13 cellular contexts compared by ENCODE assay signal in the genomic region with DNA sequence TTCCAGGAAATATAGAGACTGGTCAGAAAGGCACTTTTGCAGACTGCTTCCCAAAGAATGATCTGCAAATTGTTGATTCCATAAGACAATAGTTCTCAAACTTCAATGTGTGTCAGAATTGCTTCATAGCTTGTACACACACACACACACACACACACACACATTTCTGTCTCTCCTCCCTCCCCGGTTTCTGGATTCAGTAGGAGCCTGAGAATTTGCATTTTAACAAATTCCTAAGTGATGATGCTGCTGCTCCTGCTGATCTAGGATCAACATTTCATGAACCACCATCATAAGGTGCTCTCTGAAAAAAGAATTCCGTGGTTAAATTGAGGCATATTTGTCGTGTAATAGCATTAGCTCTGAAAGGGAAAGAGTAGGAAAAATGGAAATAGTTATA. TPM values are rescaled to one million over a fixed set of nuclear protein-coding genes. Genes with fewer than 3 reads are reported as not detected.
DNase-seq lines count a peak whose midpoint lies in the region; ATAC-seq and TF ChIP-seq lines count a peak whose summit lies in the region.
"Had no signal": no experiment of that assay in that cellular context is flagged by ENCODE, and none has a peak within 500 bp of the region (broad histone marks: within the 10 kb centered on the region; RNA-seq: fewer than 3 reads in every experiment).

No MANE protein-coding gene starts in this region.

- intact Hi-C loops in activated CD4-positive, alpha-beta memory T cell treated with anti-CD3 and anti-CD28 coated beads for 36 hours (cut with micrococcal nuclease): no loop called here

- no peak overlapping the region for H3K27ac Mint-ChIP-seq in progenitor cell of endocrine pancreas
- no peak overlapping the region for H3K27ac Mint-ChIP-seq in activated CD4-positive, alpha-beta memory T cell treated with anti-CD3 and anti-CD28 coated beads for 36 hours
- H3K27ac Mint-ChIP-seq: activated naive CD4-positive, alpha-beta T cell treated with anti-CD3 and anti-CD28 coated beads, Interleukin-2, amount 50 U/mL, for 24 hours had no signal

- DNase-seq in GM04503 (ENCODE audit: low read depth) (peak; percentile 38), RKO (ENCODE audit: low spot score) (peak; percentile 29), non-pigmented ciliary epithelial cell (ENCODE audit: low read depth) (peak; percentile 52), COR-L47 (lab: John Stamatoyannopoulos, UW) (no peak), progenitor cell of endocrine pancreas (ENCODE audit: low spot score, unreplicated experiment) (no peak), DMS53 (lab: John Stamatoyannopoulos, UW) (no peak)
- DNase-seq in activated CD4-positive, alpha-beta memory T cell treated with anti-CD3 and anti-CD28 coated beads for 36 hours: no peak
- DNase-seq: activated CD4-positive, alpha-beta T cell treated with anti-CD3 and anti-CD28 coated beads for 4 hours; left ventricle myocardium superior; NCI-H1694 treated with DMSO at 0.1 percent for 48 hours; upper lobe of left lung had no signal

- POLR2A ChIA-PET in activated CD4-positive, alpha-beta memory T cell treated with anti-CD3 and anti-CD28 coated beads for 36 hours (lab: Charles Lee): no interaction called here

- peaks cover 3% of the 10 kb centered on the region for H3K27me3 Mint-ChIP-seq in progenitor cell of endocrine pancreas
- peaks cover 2% of the 10 kb centered on the region for H3K27me3 Mint-ChIP-seq in activated CD4-positive, alpha-beta memory T cell treated with anti-CD3 and anti-CD28 coated beads for 36 hours
- H3K27me3 Mint-ChIP-seq: activated naive CD4-positive, alpha-beta T cell treated with anti-CD3 and anti-CD28 coated beads, Interleukin-2, amount 50 U/mL, for 24 hours had no signal

- TF ChIP-seq CTCF in progenitor cell of endocrine pancreas (IDR thresholded peaks at IDR 0.05; ENCODE audit: unreplicated experiment): no peak

- peak; percentile 32 for ATAC-seq in esophagus mucosa

- no peaks in the 10 kb centered on the region for H3K36me3 Mint-ChIP-seq in progenitor cell of endocrine pancreas (ENCODE audit: insufficient read depth)
- H3K36me3 Mint-ChIP-seq in activated CD4-positive, alpha-beta memory T cell treated with anti-CD3 and anti-CD28 coated beads for 36 hours: no peaks in the 10 kb centered on the region
- H3K36me3 Mint-ChIP-seq: activated naive CD4-positive, alpha-beta T cell treated with anti-CD3 and anti-CD28 coated beads, Interleukin-2, amount 50 U/mL, for 24 hours had no signal

- CTCF ChIA-PET in activated CD4-positive, alpha-beta memory T cell treated with anti-CD3 and anti-CD28 coated beads for 36 hours (lab: Charles Lee): no interaction called here

- no peaks in the 10 kb centered on the region for H3K9me3 Mint-ChIP-seq in progenitor cell of endocrine pancreas (ENCODE audit: low read depth)
- H3K9me3 Mint-ChIP-seq in activated CD4-positive, alpha-beta memory T cell treated with anti-CD3 and anti-CD28 coated beads for 36 hours: no peaks in the 10 kb centered on the region
- H3K9me3 Mint-ChIP-seq: activated naive CD4-positive, alpha-beta T cell treated with anti-CD3 and anti-CD28 coated beads, Interleukin-2, amount 50 U/mL, for 24 hours had no signal

- H3K4me1 Mint-ChIP-seq in progenitor cell of endocrine pancreas (ENCODE audit: low read depth): peaks cover 6% of the 10 kb centered on the region
- H3K4me1 Mint-ChIP-seq in activated CD4-positive, alpha-beta memory T cell treated with anti-CD3 and anti-CD28 coated beads for 36 hours (ENCODE audit: low read depth): no peaks in the 10 kb centered on the region
- H3K4me1 Mint-ChIP-seq: activated naive CD4-positive, alpha-beta T cell treated with anti-CD3 and anti-CD28 coated beads, Interleukin-2, amount 50 U/mL, for 24 hours had no signal

- H3K4me3 Mint-ChIP-seq in progenitor cell of endocrine pancreas (ENCODE audit: low read depth): no peak overlapping the region
- no peak overlapping the region for H3K4me3 Mint-ChIP-seq in activated CD4-positive, alpha-beta memory T cell treated with anti-CD3 and anti-CD28 coated beads for 36 hours
- H3K4me3 Mint-ChIP-seq: activated naive CD4-positive, alpha-beta T cell treated with anti-CD3 and anti-CD28 coated beads, Interleukin-2, amount 50 U/mL, for 24 hours had no signal

RNA-seq across cellular contexts. Expression of a gene that starts 35.3 kb away (rescaled TPM):
- 3.3 TPM for total RNA-seq in esophagus mucosa
- 9.3 and 11.7 TPM in 2 replicates for total RNA-seq in progenitor cell of endocrine pancreas
- under 1 TPM; 0.33 to 0.36 TPM for total RNA-seq in activated CD4-positive, alpha-beta memory T cell treated with anti-CD3 and anti-CD28 coated beads for 36 hours

RNA-seq across cellular contexts. Expression of a gene that starts 47.2 kb away (rescaled TPM):
- total RNA-seq in esophagus mucosa (14.3 TPM), progenitor cell of endocrine pancreas (33.0 and 37.9 TPM in 2 replicates)
- 10 to 100 TPM; 16.7 to 27.5 TPM for total RNA-seq in activated CD4-positive, alpha-beta memory T cell treated with anti-CD3 and anti-CD28 coated beads for 36 hours

Comparison
In these comparisons a context has a peak if more than half of its experiments do, and no peak if none do; other contexts are left out.
1. DNase-seq: peak in GM04503 (single experiment), RKO (single experiment) and non-pigmented ciliary epithelial cell (single experiment); none in COR-L47 (single experiment), progenitor cell of endocrine pancreas (single experiment), DMS53 (single experiment) and activated CD4-positive, alpha-beta memory T cell treated with anti-CD3 and anti-CD28 coated beads for 36 hours (single experiment).